32 cellular contexts compared by ENCODE assay signal in the genomic region with DNA sequence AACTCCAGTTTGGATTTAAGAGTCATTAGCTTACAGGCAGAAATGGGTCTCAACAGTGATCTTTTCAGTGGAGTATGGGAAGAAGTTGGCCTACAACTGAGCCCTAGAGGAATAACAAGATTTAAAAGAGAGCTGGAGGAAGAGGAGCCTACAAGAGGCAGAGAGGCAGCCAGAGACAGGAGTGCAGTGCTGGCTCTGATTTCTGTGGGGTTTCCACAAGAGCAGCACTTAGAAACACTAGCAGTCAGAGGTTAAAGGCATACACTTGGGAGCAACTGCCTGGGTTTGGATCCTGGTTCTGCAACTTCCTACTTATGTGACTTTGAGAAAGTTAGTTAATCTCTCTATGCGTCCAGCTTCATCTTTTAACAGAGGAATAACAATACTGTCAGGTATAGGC. TPM values are rescaled to one million over a fixed set of nuclear protein-coding genes. Genes with fewer than 3 reads are reported as not detected.
"Had no signal": no experiment of that assay in that cellular context is flagged by ENCODE, and none has a peak within 500 bp of the region (broad histone marks: within the 10 kb centered on the region; RNA-seq: fewer than 3 reads in every experiment).

No MANE protein-coding gene starts in this region.

- H3K27ac ChIP-seq: ascending aorta, brain microvascular endothelial cell, KMS-11 had no signal

- H3K9me3 Mint-ChIP-seq: activated B cell treated with CpG ODN at 0.5 μM for 24 hours; activated CD4-positive, alpha-beta T cell treated with anti-CD3 and anti-CD28 coated beads, Interleukin-2, amount 10 ng/mL, durations not matched to agents 24 days and 14 days; activated naive CD4-positive, alpha-beta T cell treated with anti-CD3 and anti-CD28 coated beads, Interleukin-2, amount 50 U/mL, for 72 hours; activated naive CD8-positive, alpha-beta T cell treated with anti-CD3 and anti-CD28 coated beads, Interleukin-2, amount 50 U/mL, for 24 hours; activated T-cell treated with anti-CD3 and anti-CD28 coated beads, Interleukin-2, amount 50 U/mL, for 24 hours; activated T-helper 1 cell treated with anti-CD3 and anti-CD28 coated beads, Interleukin-12 subunit alpha, Interleukin-12 subunit beta, Interleukin-2, Interleukin-4 antibody, amounts not matched to agents 30 ng/mL and 10 ng/mL and 1 ng/mL, durations not matched to agents 14 hours and 24 hours and 36 hours; T-cell had no signal

- H3K27me3 Mint-ChIP-seq: activated T-cell treated with anti-CD3 and anti-CD28 coated beads, Interleukin-2, amount 50 U/mL, for 24 hours had no signal

- H3K36me3 Mint-ChIP-seq: activated CD8-positive, alpha-beta memory T cell treated with anti-CD3 and anti-CD28 coated beads, Interleukin-2, amount 10 ng/mL, durations not matched to agents 7 days and 5 days; activated naive CD4-positive, alpha-beta T cell treated with anti-CD3 and anti-CD28 coated beads, Interleukin-2, amount 50 U/mL, for 72 hours; T-cell had no signal

- H3K9me3 ChIP-seq: ascending aorta, MG63 had no signal

- DNase-seq: activated B cell treated with CpG ODN at 0.5 μM for 24 hours; activated CD4-positive, alpha-beta T cell treated with anti-CD3 and anti-CD28 coated beads for 1 hour; activated CD4-positive, alpha-beta T cell treated with anti-CD3 and anti-CD28 coated beads, Interleukin-2, amount 10 ng/mL, durations not matched to agents 24 days and 14 days; activated CD4-positive, alpha-beta T cell treated with anti-CD3 and anti-CD28 coated beads, Interleukin-2, amount 50 U/mL, for 48 hours; activated effector memory CD4-positive, alpha-beta T cell treated with Interleukin-2 at 50 U/mL for 16 hours; activated naive CD4-positive, alpha-beta T cell; activated naive CD8-positive, alpha-beta T cell treated with anti-CD3 and anti-CD28 coated beads, Interleukin-2, amount 50 U/mL, for 24 hours; activated T-cell treated with anti-CD3 and anti-CD28 coated beads, Interleukin-2, amount 50 U/mL, for 24 hours; amniotic stem cell; brain microvascular endothelial cell; MG63; MV-4-11; NCI-H1092 treated with DMSO at 0.1 percent for 48 hours; NCI-H1417 treated with DMSO at 0.1 percent for 48 hours; NCI-H1694; NCI-H2029; NCI-H345; NCI-H510A; NCI-H526 treated with DMSO at 0.1 percent for 48 hours; NCI-H82; PC-3; SHP77 treated with DMSO at 0.1 percent for 48 hours; T-cell; T-helper 2 cell; T1000 had no signal

- H3K4me3 ChIP-seq: ascending aorta, MG63 had no signal

- ATAC-seq: activated CD8-positive, alpha-beta memory T cell treated with anti-CD3 and anti-CD28 coated beads, Interleukin-2, amount 10 ng/mL, durations not matched to agents 7 days and 5 days; activated naive CD4-positive, alpha-beta T cell treated with anti-CD3 and anti-CD28 coated beads, Interleukin-2, amount 50 U/mL, for 72 hours; activated naive CD8-positive, alpha-beta T cell treated with anti-CD3 and anti-CD28 coated beads, Interleukin-2, amount 50 U/mL, for 24 hours; PC-3; T-cell had no signal

- H3K27me3 ChIP-seq: ascending aorta, brain microvascular endothelial cell, MG63 had no signal

- H3K27ac Mint-ChIP-seq: activated B cell treated with CpG ODN at 0.5 μM for 24 hours; activated CD4-positive, alpha-beta T cell treated with anti-CD3 and anti-CD28 coated beads, Interleukin-2, amount 10 ng/mL, durations not matched to agents 24 days and 14 days; activated CD8-positive, alpha-beta memory T cell treated with anti-CD3 and anti-CD28 coated beads, Interleukin-2, amount 10 ng/mL, durations not matched to agents 7 days and 5 days; activated naive CD4-positive, alpha-beta T cell treated with anti-CD3 and anti-CD28 coated beads, Interleukin-2, amount 50 U/mL, for 72 hours; activated naive CD8-positive, alpha-beta T cell treated with anti-CD3 and anti-CD28 coated beads, Interleukin-2, amount 50 U/mL, for 24 hours; activated T-cell treated with anti-CD3 and anti-CD28 coated beads, Interleukin-2, amount 50 U/mL, for 24 hours; activated T-helper 1 cell treated with anti-CD3 and anti-CD28 coated beads, Interleukin-12 subunit alpha, Interleukin-12 subunit beta, Interleukin-2, Interleukin-4 antibody, amounts not matched to agents 30 ng/mL and 10 ng/mL and 1 ng/mL, durations not matched to agents 14 hours and 24 hours and 36 hours; T-cell had no signal

- H3K4me1 Mint-ChIP-seq: activated B cell treated with CpG ODN at 0.5 μM for 24 hours; activated CD4-positive, alpha-beta T cell treated with anti-CD3 and anti-CD28 coated beads, Interleukin-2, amount 10 ng/mL, durations not matched to agents 24 days and 14 days; activated CD8-positive, alpha-beta memory T cell treated with anti-CD3 and anti-CD28 coated beads, Interleukin-2, amount 10 ng/mL, durations not matched to agents 7 days and 5 days; activated naive CD8-positive, alpha-beta T cell treated with anti-CD3 and anti-CD28 coated beads, Interleukin-2, amount 50 U/mL, for 24 hours; T-cell had no signal

- H3K9ac ChIP-seq: KMS-11 had no signal

- H3K4me3 Mint-ChIP-seq: activated B cell treated with CpG ODN at 0.5 μM for 24 hours; activated CD4-positive, alpha-beta T cell treated with anti-CD3 and anti-CD28 coated beads, Interleukin-2, amount 10 ng/mL, durations not matched to agents 24 days and 14 days; activated CD8-positive, alpha-beta memory T cell treated with anti-CD3 and anti-CD28 coated beads, Interleukin-2, amount 10 ng/mL, durations not matched to agents 7 days and 5 days; activated naive CD8-positive, alpha-beta T cell treated with anti-CD3 and anti-CD28 coated beads, Interleukin-2, amount 50 U/mL, for 24 hours; activated T-cell treated with anti-CD3 and anti-CD28 coated beads, Interleukin-2, amount 50 U/mL, for 24 hours; activated T-helper 1 cell treated with anti-CD3 and anti-CD28 coated beads, Interleukin-12 subunit alpha, Interleukin-12 subunit beta, Interleukin-2, Interleukin-4 antibody, amounts not matched to agents 30 ng/mL and 10 ng/mL and 1 ng/mL, durations not matched to agents 14 hours and 24 hours and 36 hours; T-cell had no signal

RNA-seq across cellular contexts. Expression of a gene that starts 17.9 kb away (rescaled TPM):
- total RNA-seq: activated B cell treated with CpG ODN at 0.5 μM for 24 hours; activated CD4-positive, alpha-beta T cell treated with anti-CD3 and anti-CD28 coated beads, Interleukin-2, amount 10 ng/mL, durations not matched to agents 24 days and 14 days; activated CD8-positive, alpha-beta memory T cell treated with anti-CD3 and anti-CD28 coated beads, Interleukin-2, amount 10 ng/mL, durations not matched to agents 7 days and 5 days; activated naive CD4-positive, alpha-beta T cell treated with anti-CD3 and anti-CD28 coated beads, Interleukin-2, amount 50 U/mL, for 72 hours; activated T-helper 1 cell treated with anti-CD3 and anti-CD28 coated beads, Interleukin-12 subunit alpha, Interleukin-12 subunit beta, Interleukin-2, Interleukin-4 antibody, amounts not matched to agents 30 ng/mL and 10 ng/mL and 1 ng/mL, durations not matched to agents 14 hours and 24 hours and 36 hours; ascending aorta; cardiac septum; PC-3; SK-MEL-5; T-cell had no signal
